In genomic region chr7:148380581-148381419, GRCh38 we compare ENCODE assay signal across 12 cellular contexts.
"Had no signal": no experiment of that assay in that cellular context is flagged by ENCODE, and none has a peak within 500 bp of the region (broad histone marks: within the 10 kb centered on the region; RNA-seq: fewer than 3 reads in every experiment).

No MANE protein-coding gene starts in this region.

- H3K9me3 ChIP-seq: prostate gland, right atrium auricular region, thyroid gland had no signal

- H3K9me3 Mint-ChIP-seq: activated naive CD4-positive, alpha-beta T cell treated with anti-CD3 and anti-CD28 coated beads for 36 hours had no signal

- H3K27ac ChIP-seq: coronary artery, prostate gland, right atrium auricular region, thyroid gland had no signal

- DNase-seq: activated naive CD4-positive, alpha-beta T cell treated with anti-CD3 and anti-CD28 coated beads for 36 hours; activated T-cell treated with anti-CD3 and anti-CD28 coated beads, Interleukin-2, amount 50 U/mL, for 1 hour; cerebellar nuclear complex; kidney; naive thymus-derived CD4-positive, alpha-beta T cell; stimulated activated CD4-positive, alpha-beta T cell treated with anti-CD3 and anti-CD28 coated beads, Interleukin-4, amount 100 ng/mL, for 4 hours; stimulated activated naive CD8-positive, alpha-beta T cell treated with anti-CD3 and anti-CD28 coated beads, Interleukin-15, Interleukin-2, amounts not matched to agents 100 U/mL and 50 U/mL, for 24 hours; thyroid gland had no signal

- H3K4me1 ChIP-seq: prostate gland, right atrium auricular region had no signal

- H3K27ac Mint-ChIP-seq: activated naive CD4-positive, alpha-beta T cell treated with anti-CD3 and anti-CD28 coated beads for 36 hours; naive thymus-derived CD4-positive, alpha-beta T cell had no signal

- H3K4me1 Mint-ChIP-seq: naive thymus-derived CD4-positive, alpha-beta T cell had no signal

- H3K4me3 ChIP-seq: coronary artery, lung, prostate gland, right atrium auricular region, thyroid gland had no signal

- H3K36me3 Mint-ChIP-seq: naive thymus-derived CD4-positive, alpha-beta T cell had no signal

- H3K36me3 ChIP-seq: prostate gland, right atrium auricular region, thyroid gland had no signal

- H3K4me3 Mint-ChIP-seq: activated naive CD4-positive, alpha-beta T cell treated with anti-CD3 and anti-CD28 coated beads for 36 hours; naive thymus-derived CD4-positive, alpha-beta T cell had no signal

- ATAC-seq: naive thymus-derived CD4-positive, alpha-beta T cell; stimulated activated naive CD8-positive, alpha-beta T cell treated with anti-CD3 and anti-CD28 coated beads, Interleukin-15, Interleukin-2, amounts not matched to agents 100 U/mL and 50 U/mL, for 24 hours had no signal
